In genomic region chr5:120096413-120096812, GRCh38 we compare ENCODE assay signal across 11 cellular contexts.
DNase-seq lines count a peak whose midpoint lies in the region; ATAC-seq, FAIRE-seq and TF ChIP-seq lines count a peak whose summit lies in the region.
"Had no signal": no experiment of that assay in that cellular context is flagged by ENCODE, and none has a peak within 500 bp of the region (broad histone marks: within the 10 kb centered on the region; RNA-seq: fewer than 3 reads in every experiment).

No MANE protein-coding gene starts in this region.

- no peaks in the 10 kb centered on the region for H3K27me3 ChIP-seq in thoracic aorta (replicated peaks; ENCODE audit: insufficient read depth)
- no peaks in the 10 kb centered on the region for H3K27me3 ChIP-seq in stomach
- H3K27me3 ChIP-seq: heart right ventricle, neutrophil had no signal

- ATAC-seq in thoracic aorta (ENCODE audit: insufficient number of reproducible peaks, low FRiP score, low read depth), result no peak
- ATAC-seq: heart right ventricle had no signal

- FAIRE-seq in HTR-8/SVneo (lab: Jason Lieb, UNC), result no peak

- H3K27ac ChIP-seq in coronary artery, result no peak overlapping the region
- no peak overlapping the region for H3K27ac ChIP-seq in thoracic aorta
- no peak overlapping the region for H3K27ac ChIP-seq in stomach
- H3K27ac ChIP-seq: heart right ventricle, neutrophil had no signal

- TF ChIP-seq POLR2A in stomach (IDR thresholded peaks at IDR 0.05), result no peak

- no peak for TF ChIP-seq CTCF in coronary artery (IDR thresholded peaks at IDR 0.05)
- TF ChIP-seq CTCF in thoracic aorta (IDR thresholded peaks at IDR 0.05), result no peak
- no peak for TF ChIP-seq CTCF in stomach (IDR thresholded peaks at IDR 0.05)

- H3K4me3 ChIP-seq in coronary artery (peak overlapping the region; percentile 52), thoracic aorta (peak overlapping the region; percentile 50), stomach (peak overlapping the region in 1 of 4 donors; percentile 6)

- no peaks in the 10 kb centered on the region for H3K9me3 ChIP-seq in thoracic aorta
- H3K9me3 ChIP-seq in stomach, result no peaks in the 10 kb centered on the region
- H3K9me3 ChIP-seq: heart right ventricle, neutrophil had no signal

- no peaks in the 10 kb centered on the region for H3K36me3 ChIP-seq in thoracic aorta
- no peaks in the 10 kb centered on the region for H3K36me3 ChIP-seq in stomach
- H3K36me3 ChIP-seq: heart right ventricle, neutrophil had no signal

- H3K4me1 ChIP-seq in thoracic aorta (ENCODE audit: control insufficient read depth in 1 of 2, low read depth in 2 of 2) (peaks cover 0 to 2% of the 10 kb centered on the region in 2 donors), stomach (peaks cover 0 to 14% (median 6%) of the 10 kb centered on the region in 4 donors)

- intact Hi-C loops in stomach (cut with DNase I; ENCODE audit: low total_unique reads), result no loop called here

- WGBS in stomach, 5 donors, result 20 to 27% (median 24%) methylated on average over 3 of the region's 3 CpGs

- DNase-seq in DMS53 (lab: John Stamatoyannopoulos, UW) (peak; percentile 35), DMS53 treated with DMSO at 0.1 percent for 48 hours (lab: John Stamatoyannopoulos, UW; ENCODE audit: unreplicated experiment) (no peak), HTR-8/SVneo (ENCODE audit: insufficient read length, low spot score) (peak; percentile 10), coronary artery (ENCODE audit: low spot score) (no peak), thoracic aorta (ENCODE audit: low spot score) (no peak), AML-193 (lab: John Stamatoyannopoulos, UW) (no peak), stomach (no peak)
- DNase-seq in activated CD4-positive, alpha-beta T cell treated with anti-CD3 and anti-CD28 coated beads for 48 hours, result no peak
- DNase-seq: 8988T, heart right ventricle had no signal

- TF ChIP-seq EP300 in stomach (IDR thresholded peaks at IDR 0.05), result no peak

Comparison
In these comparisons a context has a peak if more than half of its experiments do, and no peak if none do; other contexts are left out.
1. DNase-seq: peak in DMS53 (single experiment) and HTR-8/SVneo (single experiment); none in DMS53 treated with DMSO at 0.1 percent for 48 hours (single experiment), coronary artery (single experiment), thoracic aorta (single experiment), AML-193 (0 of 2), stomach (single experiment) and activated CD4-positive, alpha-beta T cell treated with anti-CD3 and anti-CD28 coated beads for 48 hours (single experiment).